Comparison of ENCODE assay signal across 8 cellular contexts in the genomic region with DNA sequence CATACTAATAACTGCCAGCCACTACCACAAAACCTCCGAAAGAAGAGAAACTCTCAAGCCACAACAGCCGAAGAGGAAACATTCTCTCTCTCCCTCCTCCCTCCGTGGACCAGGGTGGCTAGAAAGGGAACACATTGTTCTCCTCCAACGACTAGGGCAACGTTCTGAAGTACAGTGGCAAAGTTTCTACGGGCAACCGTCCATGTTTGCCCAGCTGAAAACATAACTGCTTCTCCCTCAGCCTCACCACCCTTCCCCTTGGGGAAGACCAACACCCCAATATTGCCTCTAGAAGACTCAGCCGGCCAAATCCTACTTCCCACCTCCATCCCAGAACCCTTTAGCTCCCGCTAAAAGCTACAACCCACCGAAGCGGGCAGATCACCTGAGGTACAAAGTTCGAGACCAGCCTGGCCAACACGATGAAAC. TPM values are rescaled to one million over a fixed set of nuclear protein-coding genes. Genes with fewer than 3 reads are reported as not detected.
A peak's percentile ranks its signal among the peaks of the same experiment; 100 is the strongest.
DNase-seq lines count a peak whose midpoint lies in the region; ATAC-seq, FAIRE-seq and TF ChIP-seq lines count a peak whose summit lies in the region.

No MANE protein-coding gene starts in this region.

- peak; percentile 52 for FAIRE-seq in GM12878 (lab: Jason Lieb, UNC)

- peaks cover 62% of the 10 kb centered on the region for H3K36me3 Mint-ChIP-seq in Calu3 (ENCODE audit: insufficient read depth, unreplicated experiment)

- TF ChIP-seq RAD21 in GM12878 (IDR thresholded peaks at IDR 0.05; ENCODE audit: insufficient read depth, low read depth, low read length) (no peak), liver (IDR thresholded peaks at IDR 0.05) (no peak)

- BruUV-seq in Calu3 (replicated peaks; lab: Mats Ljungman, UMichigan) (no TSS peak), GM12878 (replicated peaks; lab: Mats Ljungman, UMichigan) (no TSS peak)

- TF ChIP-seq CTCF in Calu3 (IDR thresholded peaks at IDR 0.05; ENCODE audit: unreplicated experiment) (no peak), GM12878 (IDR thresholded peaks at IDR 0.05 in 2 of 3, conservative IDR thresholded peaks at IDR 0.05 in 1 of 3; ENCODE audit: control insufficient read depth in 2 of 3, extremely low read depth in 1 of 3, insufficient read depth in 1 of 3, low read depth in 3 of 3, low read length in 3 of 3) (no peak), liver (IDR thresholded peaks at IDR 0.05; ENCODE audit: low read depth, low read length, missing input control) (no peak)

- CTCF ChIA-PET in Calu3 (lab: Charles Lee) = interaction anchor here (1.2 to 1.7 kb wide), 3 partner anchors 13 to 309 kb away, joined by 3 to 9 read pairs (median 4); no protein-coding TSS in a partner anchor
- CTCF ChIA-PET in GM12878 (lab: Yijun Ruan, JAX) = interaction anchor here (0.7 to 2.4 kb wide), 8 partner anchors 9 to 335 kb away, joined by 3 to 15 read pairs (median 3); no protein-coding TSS in a partner anchor

- H4K20me1 ChIP-seq in GM12878 (ENCODE audit: control insufficient read depth, insufficient read depth) = no peaks in the 10 kb centered on the region

- RAD21 ChIA-PET in GM12878 (lab: Charles Lee; ENCODE audit: unreplicated experiment) = interaction anchor here (1.5 to 4.0 kb wide), 2 partner anchors 242 to 246 kb away, joined by 5 to 24 read pairs; no protein-coding TSS in a partner anchor

- H3K4me1 ChIP-seq in GM12878 (ENCODE audit: control insufficient read depth, insufficient read depth, low read length) (peaks cover 11% of the 10 kb centered on the region), liver (ENCODE audit: control insufficient read depth in 4 of 4, insufficient read depth in 4 of 4, low read length in 3 of 4) (peaks cover 4 to 47% (median 9%) of the 10 kb centered on the region in 4 donors), thymus (ENCODE audit: control insufficient read depth, insufficient read depth, low read length) (peaks cover 14% of the 10 kb centered on the region)

- H2AFZ ChIP-seq in GM12878 (ENCODE audit: control insufficient read depth, low read depth, low read length) = no peak overlapping the region

- in situ Hi-C loops in GM12878 (cut with MboI) = no loop called here

- peaks cover 7% of the 10 kb centered on the region for H3K79me2 ChIP-seq in GM12878 (ENCODE audit: control insufficient read depth, insufficient read depth, low read length)

- H3K4me2 ChIP-seq in GM12878 (ENCODE audit: control insufficient read depth, insufficient read depth) = peak overlapping the region; percentile 91

- no peak for DNase-seq in Calu3
- DNase-seq in MG63 = no peak
- no peak for DNase-seq in GM12878 (ENCODE audit: low read depth, low spot score)
- no peak for DNase-seq in HCEC 1CT
- DNase-seq in stimulated activated CD4-positive, alpha-beta T cell treated with anti-CD3 and anti-CD28 coated beads, Interleukin-4, amount 100 ng/mL, for 4 hours = no peak

- POLR2A ChIA-PET in GM12878 (lab: Charles Lee) = interaction anchor here (0.6 kb wide), 1 partner anchor 821 kb away, joined by 3 read pairs; no protein-coding TSS in a partner anchor

- ATAC-seq in GM12878 (peak; percentile 7), HG03565 (IDR thresholded peaks at IDR 0.05; ENCODE audit: unreplicated experiment) (no peak)

- H3K4me3 ChIP-seq in MG63 = peak overlapping the region; percentile 96
- peak overlapping the region; percentile 85; the same call in 1 of the 2 replicates for H3K4me3 ChIP-seq in GM12878
- H3K4me3 ChIP-seq in liver (ENCODE audit: low read depth in 1 of 3, low read length in 3 of 3) = peak overlapping the region; percentile 87 to 92 (median 88)
- H3K4me3 ChIP-seq in thymus (ENCODE audit: low read length) = peak overlapping the region; percentile 83

- intact Hi-C loops in Calu3 (cut with micrococcal nuclease; ENCODE audit: unreplicated experiment) (no loop called here), GM12878 (cut with micrococcal nuclease; ENCODE audit: unreplicated experiment) (loop anchor here (5.0 kb wide), 1 partner anchor 67 kb away; no protein-coding TSS in a partner anchor)

- no peak for TF ChIP-seq EP300 in GM12878 (IDR thresholded peaks at IDR 0.05; ENCODE audit: borderline replicate concordance in 1 of 2, control insufficient read depth in 1 of 2, low read depth in 2 of 2, low read length in 2 of 2)

- peaks cover 54% of the 10 kb centered on the region for H3K36me3 ChIP-seq in MG63
- H3K36me3 ChIP-seq in GM12878 (ENCODE audit: control insufficient read depth in 2 of 2, insufficient read depth in 2 of 2, low read length in 1 of 2) = peaks cover 0 to 5% of the 10 kb centered on the region in 2 experiments; a peak in 1 of 4 replicates
- H3K36me3 ChIP-seq in liver (ENCODE audit: control insufficient read depth in 4 of 4, insufficient read depth in 3 of 4, low read depth in 1 of 4, low read length in 3 of 4) = peaks cover 3 to 38% (median 36%) of the 10 kb centered on the region in 4 donors
- peaks cover 37% of the 10 kb centered on the region for H3K36me3 ChIP-seq in thymus (ENCODE audit: control insufficient read depth, insufficient read depth)

- H3K27me3 Mint-ChIP-seq in Calu3 (ENCODE audit: unreplicated experiment) = no peaks in the 10 kb centered on the region

- peak overlapping the region; percentile 94 for H3K4me3 Mint-ChIP-seq in Calu3 (ENCODE audit: low read depth, unreplicated experiment)

- TF ChIP-seq POLR2A in GM12878 (IDR thresholded peaks at IDR 0.05; ENCODE audit: low read depth, low read length) = no peak

- SMC1A ChIA-PET in GM12878 (lab: Charles Lee; ENCODE audit: uncharacterized antibody, unreplicated experiment) = interaction anchor here (2.1 to 5.6 kb wide), 2 partner anchors 39 to 244 kb away, joined by 5 to 42 read pairs; no protein-coding TSS in a partner anchor

- H3K9me3 Mint-ChIP-seq in Calu3 (ENCODE audit: low read depth, unreplicated experiment) = no peaks in the 10 kb centered on the region

- H3K9ac ChIP-seq in GM12878 (ENCODE audit: control insufficient read depth, insufficient read depth, low read length) (peak overlapping the region; percentile 38; the same call in 1 of the 2 replicates), liver (ENCODE audit: low read depth in 1 of 2, low read length in 2 of 2) (peak overlapping the region; percentile 77 to 90)

- H3K9me3 ChIP-seq in MG63 = no peaks in the 10 kb centered on the region
- no peaks in the 10 kb centered on the region for H3K9me3 ChIP-seq in GM12878 (replicated peaks; ENCODE audit: control insufficient read depth, insufficient read depth, low read length)
- H3K9me3 ChIP-seq in liver (ENCODE audit: control insufficient read depth in 4 of 4, low read length in 3 of 4) = no peaks in the 10 kb centered on the region
- no peaks in the 10 kb centered on the region for H3K9me3 ChIP-seq in thymus (ENCODE audit: control insufficient read depth)

- H3K4me1 Mint-ChIP-seq in Calu3 (ENCODE audit: low read depth, unreplicated experiment) = peaks cover 18% of the 10 kb centered on the region

- no peak overlapping the region for H3K27ac ChIP-seq in GM12878 (ENCODE audit: control insufficient read depth, insufficient read depth)
- peak overlapping the region; percentile 94 to 97 for H3K27ac ChIP-seq in liver (ENCODE audit: low read depth in 1 of 2, low read length in 2 of 2)
- H3K27ac ChIP-seq in thymus (ENCODE audit: low read depth) = peak overlapping the region; percentile 53

- under 1% methylated on average over 13 of the region's 13 CpGs for WGBS in GM12878 (ENCODE audit: insufficient coverage, insufficient replicate concordance, low lambda C conversion rate, missing lambda C conversion rate)
- 4% methylated on average over 13 of the region's 13 CpGs for WGBS in liver
- 3% methylated on average over 13 of the region's 13 CpGs for WGBS in thymus

- H3K27me3 ChIP-seq in MG63 (no peaks in the 10 kb centered on the region), GM12878 (replicated peaks in 1 of 2; ENCODE audit: control insufficient read depth in 2 of 2, insufficient read depth in 2 of 2, low read length in 1 of 2) (no peaks in the 10 kb centered on the region), liver (ENCODE audit: control insufficient read depth in 4 of 4, insufficient read depth in 4 of 4, low read length in 3 of 4) (no peaks in the 10 kb centered on the region), thymus (ENCODE audit: control insufficient read depth, insufficient read depth) (no peaks in the 10 kb centered on the region)

- peak overlapping the region; percentile 78 for H3K27ac Mint-ChIP-seq in Calu3 (ENCODE audit: unreplicated experiment)

RNA-seq across cellular contexts. Expression of gene GLUL, which starts 2.0 kb away (rescaled TPM):
- total RNA-seq in Calu3 (2022) = 139 and 188 TPM in 2 replicates
- total RNA-seq in MG63 (2014; rRNA removed; shearing (Covaris generic); ENCODE audit: low replicate concordance) = 158 and 173 TPM in 2 replicates
- total RNA-seq in GM12878 (2013; cell fraction: nucleolus; rRNA removed) = 44.9 and 45.1 TPM in 2 replicates
- 174 and 183 TPM in 2 replicates for total RNA-seq in GM12878 (2014; rRNA removed)
- 141 TPM in 2 replicates for total RNA-seq in GM12878 (2014; rRNA removed; fragmentation: Illumina TruSeq; extraction: Trizol)
- 172 and 191 TPM in 2 replicates for total RNA-seq in GM12878 (2021)
- polyA plus RNA-seq in GM12878 (2011; ENCODE audit: low read depth) = 42.0 TPM
- polyA plus RNA-seq in GM12878 (2011; rRNA removed) = 1.0 and 2.3 TPM in 2 replicates
- polyA plus RNA-seq in GM12878 (2011; cell fraction: cytosol; rRNA removed) = 1.6 and 2.8 TPM in 2 replicates
- 2.7 and 3.3 TPM in 2 replicates for polyA plus RNA-seq in GM12878 (2011; cell fraction: nucleus; rRNA removed)
- polyA plus RNA-seq in GM12878 (2012) = 79.1 and 86.0 TPM in 2 replicates
- polyA plus RNA-seq in GM12878 (2014; fragmentation: Illumina TruSeq; extraction: Trizol) = 192 and 194 TPM in 2 replicates
- 100 to 1,000 TPM; 166 to 392 TPM for polyA plus RNA-seq in GM12878 (2014; fragmentation: Nextera tagmentation; extraction: Ambion mirVana)
- 155 and 160 TPM in 2 replicates for polyA plus RNA-seq in GM12878 (2014; rRNA removed)
- 100 to 1,000 TPM; 162 TPM for polyA plus RNA-seq in GM12878 (2016; fragmentation: Nextera tagmentation; extraction: Ambion mirVana)
- 1.2 and 4.8 TPM in 2 replicates for polyA minus RNA-seq in GM12878 (2011; rRNA and poly(A)+ RNA removed)
- polyA minus RNA-seq in GM12878 (2011; cell fraction: cytosol; rRNA and poly(A)+ RNA removed) = 1.8 and 2.4 TPM in 2 replicates
- polyA minus RNA-seq in GM12878 (2011; cell fraction: nucleus; rRNA and poly(A)+ RNA removed) = 0.73 and 0.96 TPM in 2 replicates
- total RNA-seq in liver = 1,000 to 10,000 TPM in 1 of 2 donors, 100 to 1,000 TPM in 1; 830 to 1,177 TPM
- 100 to 1,000 TPM; 306 to 616 TPM for polyA plus RNA-seq in liver
- polyA plus RNA-seq in thymus = 1,039 TPM

RNA-seq across cellular contexts. Expression of gene TEDDM1, which starts 10.8 kb away (rescaled TPM):
- not detected in 2 replicates for total RNA-seq in Calu3 (2022)
- not detected in 2 replicates for total RNA-seq in MG63 (2014; rRNA removed; shearing (Covaris generic); ENCODE audit: low replicate concordance)
- not detected in 2 replicates for total RNA-seq in GM12878 (2013; cell fraction: nucleolus; rRNA removed)
- 0.11 TPM in 1 of 2 replicates, not detected in the other for total RNA-seq in GM12878 (2014; rRNA removed)
- not detected in 2 replicates for total RNA-seq in GM12878 (2014; rRNA removed; fragmentation: Illumina TruSeq; extraction: Trizol)
- not detected in 2 replicates for total RNA-seq in GM12878 (2021)
- not detected for polyA plus RNA-seq in GM12878 (2011; ENCODE audit: low read depth)
- not detected in 2 replicates for polyA plus RNA-seq in GM12878 (2011; rRNA removed)
- not detected in 2 replicates for polyA plus RNA-seq in GM12878 (2011; cell fraction: cytosol; rRNA removed)
- polyA plus RNA-seq in GM12878 (2011; cell fraction: nucleus; rRNA removed) = not detected in 2 replicates
- polyA plus RNA-seq in GM12878 (2012) = 0.05 and 0.10 TPM in 2 replicates
- polyA plus RNA-seq in GM12878 (2014; fragmentation: Illumina TruSeq; extraction: Trizol) = not detected in 2 replicates
- polyA plus RNA-seq in GM12878 (2014; fragmentation: Nextera tagmentation; extraction: Ambion mirVana) = not detected
- not detected in 2 replicates for polyA plus RNA-seq in GM12878 (2014; rRNA removed)
- under 1 TPM in 1 of 2 experiments, not detected in 1; 0.11 TPM for polyA plus RNA-seq in GM12878 (2016; fragmentation: Nextera tagmentation; extraction: Ambion mirVana)
- not detected in 2 replicates for polyA minus RNA-seq in GM12878 (2011; rRNA and poly(A)+ RNA removed)
- not detected in 2 replicates for polyA minus RNA-seq in GM12878 (2011; cell fraction: cytosol; rRNA and poly(A)+ RNA removed)
- polyA minus RNA-seq in GM12878 (2011; cell fraction: nucleus; rRNA and poly(A)+ RNA removed) = not detected in 2 replicates
- total RNA-seq in liver = not detected
- under 1 TPM in 1 of 2 donors, not detected in 1; 0.08 TPM for polyA plus RNA-seq in liver
- polyA plus RNA-seq in thymus = 0.02 TPM
